Comparison of ENCODE assay signal across 13 cellular contexts in genomic region chr9:93295031-93295430, GRCh38.
A peak's percentile ranks its signal among the peaks of the same experiment; 100 is the strongest.
DNase-seq lines count a peak whose midpoint lies in the region; ATAC-seq, FAIRE-seq and TF ChIP-seq lines count a peak whose summit lies in the region.
"Had no signal": no experiment of that assay in that cellular context is flagged by ENCODE, and none has a peak within 500 bp of the region (broad histone marks: within the 10 kb centered on the region; RNA-seq: fewer than 3 reads in every experiment).

No MANE protein-coding gene starts in this region.

- peaks cover 0 to 7% of the 10 kb centered on the region in 2 experiments; a peak in 1 of 3 replicates for H3K36me3 ChIP-seq in HEK293 (ENCODE audit: control insufficient read depth in 2 of 2, insufficient read depth in 1 of 2, low read length in 2 of 2)
- H3K36me3 ChIP-seq in esophagus muscularis mucosa, result peaks cover 0 to 27% (median 18%) of the 10 kb centered on the region in 4 donors
- H3K36me3 ChIP-seq in mucosa of descending colon (ENCODE audit: low read depth), result no peaks in the 10 kb centered on the region
- peaks cover 0 to 40% of the 10 kb centered on the region in 2 donors for H3K36me3 ChIP-seq in gastroesophageal sphincter
- H3K36me3 ChIP-seq: SJCRH30 had no signal

- TF ChIP-seq RAD21 in A549 (conservative IDR thresholded peaks at IDR 0.05 in 1 of 2, IDR thresholded peaks at IDR 0.05 in 1 of 2), result no peak

- no peak for TF ChIP-seq EP300 in A549 (IDR thresholded peaks at IDR 0.05)
- TF ChIP-seq EP300 in esophagus muscularis mucosa (IDR thresholded peaks at IDR 0.05), result no peak
- no peak for TF ChIP-seq EP300 in gastroesophageal sphincter (IDR thresholded peaks at IDR 0.05)

- intact Hi-C loops in esophagus muscularis mucosa (cut with DNase I) (no loop called here), mucosa of descending colon (cut with DNase I, micrococcal nuclease) (no loop called here)

- peak; percentile 28 to 40; a peak in 3 of 6 replicates for ATAC-seq in A549
- ATAC-seq in mucosa of descending colon, result peak; percentile 56
- no peak for ATAC-seq in HG03520 (IDR thresholded peaks at IDR 0.05; ENCODE audit: unreplicated experiment)
- ATAC-seq in gastroesophageal sphincter, result no peak
- ATAC-seq in GM19397 (IDR thresholded peaks at IDR 0.05; ENCODE audit: unreplicated experiment), result no peak

- TF ChIP-seq CTCF in A549 (IDR thresholded peaks at IDR 0.05) (no peak), HEK293 (tag by site-specific recombination; IDR thresholded peaks at IDR 0.05) (no peak), esophagus muscularis mucosa (IDR thresholded peaks at IDR 0.05) (no peak), mucosa of descending colon (IDR thresholded peaks at IDR 0.05) (no peak), gastroesophageal sphincter (IDR thresholded peaks at IDR 0.05) (no peak)

- no peak for FAIRE-seq in A549 (lab: Jason Lieb, UNC)

- no peak overlapping the region for H3K4me2 ChIP-seq in A549

- H3K27me3 ChIP-seq in esophagus muscularis mucosa (no peaks in the 10 kb centered on the region), gastroesophageal sphincter (no peaks in the 10 kb centered on the region)

- CTCF ChIA-PET in A549 (lab: Yijun Ruan, JAX), result interaction anchor here (0.5 to 4.3 kb wide), 6 partner anchors 8 to 186 kb away, joined by 3 to 18 read pairs (median 4); no protein-coding TSS in a partner anchor
- CTCF ChIA-PET in HEK293 (lab: Yijun Ruan, JAX), result interaction anchor here (0.6 to 0.9 kb wide), 2 partner anchors 10 to 528 kb away, joined by 3 to 4 read pairs; no protein-coding TSS in a partner anchor

- no peak overlapping the region for H3K4me3 ChIP-seq in A549
- no peak overlapping the region for H3K4me3 ChIP-seq in HEK293 (ENCODE audit: low read depth, low read length)
- no peak overlapping the region for H3K4me3 ChIP-seq in esophagus muscularis mucosa
- H3K4me3 ChIP-seq in mucosa of descending colon, result no peak overlapping the region
- no peak overlapping the region for H3K4me3 ChIP-seq in gastroesophageal sphincter
- H3K4me3 ChIP-seq: SJCRH30 had no signal

- TF ChIP-seq POLR2A in A549 (IDR thresholded peaks at IDR 0.05; ENCODE audit: low read length) (no peak), esophagus muscularis mucosa (IDR thresholded peaks at IDR 0.05; ENCODE audit: low read depth) (no peak), gastroesophageal sphincter (IDR thresholded peaks at IDR 0.05) (no peak)

- H3K9me3 ChIP-seq in A549 (no peaks in the 10 kb centered on the region), HEK293 (ENCODE audit: control insufficient read depth, insufficient read depth, low read depth, low read length) (no peaks in the 10 kb centered on the region), esophagus muscularis mucosa (no peaks in the 10 kb centered on the region), mucosa of descending colon (no peaks in the 10 kb centered on the region), gastroesophageal sphincter (no peaks in the 10 kb centered on the region)
- H3K9me3 ChIP-seq: SJCRH30 had no signal

- WGBS in A549 (ENCODE audit: missing lambda C conversion rate), result 95% methylated on average over 12 of the region's 12 CpGs
- WGBS in esophagus muscularis mucosa, result 53% methylated on average over 10 of the region's 12 CpGs
- WGBS in gastroesophageal sphincter (ENCODE audit: low coverage in 1 of 2), 2 donors, result 0% methylated on average over 1 of the region's 12 CpGs; no CpG with 5 or more reads in 1 of the 2 donors

- H3K4me1 ChIP-seq in A549 (peaks cover 5% of the 10 kb centered on the region; the same call in 2 of the 3 replicates), HEK293 (ENCODE audit: control insufficient read depth, insufficient read depth, low read length) (no peaks in the 10 kb centered on the region), esophagus muscularis mucosa (peaks cover 0 to 20% (median 2%) of the 10 kb centered on the region in 4 donors), mucosa of descending colon (ENCODE audit: low read depth) (peaks cover 39% of the 10 kb centered on the region), gastroesophageal sphincter (peaks cover 0 to 6% (median 0%) of the 10 kb centered on the region in 3 donors)
- H3K4me1 ChIP-seq: SJCRH30 had no signal

- H3K27ac ChIP-seq in A549, result no peak overlapping the region
- H3K27ac ChIP-seq in HEK293 (ENCODE audit: extremely low read depth, low read depth, low read length), result no peak overlapping the region
- H3K27ac ChIP-seq in esophagus muscularis mucosa (replicated peaks in 1 of 4), result no peak overlapping the region
- no peak overlapping the region for H3K27ac ChIP-seq in gastroesophageal sphincter
- H3K27ac ChIP-seq: SJCRH30 had no signal

- no peak for DNase-seq in A549 (ENCODE audit: low read depth in 1 of 2, low spot score in 1 of 2)
- peak; percentile 83 for DNase-seq in esophagus muscularis mucosa (ENCODE audit: extremely low spot score)
- DNase-seq in mucosa of descending colon, result peak in 2 of 3 donors; percentile 62 to 70
- DNase-seq in middle frontal gyrus (ENCODE audit: extremely low spot score, low spot score), result no peak
- DNase-seq: activated naive CD8-positive, alpha-beta T cell treated with anti-CD3 and anti-CD28 coated beads for 36 hours; cerebellar nuclear complex; mesendoderm; NK-92 treated with Interleukin-12 subunit alpha and Interleukin-12 subunit beta, amount 100 ng/mL, for 24 hours had no signal

- POLR2A ChIA-PET in A549 (lab: Yijun Ruan, JAX), result interaction anchor here (0.7 kb wide), 2 partner anchors 69 to 97 kb away, joined by 3 to 5 read pairs; no protein-coding TSS in a partner anchor
- POLR2A ChIA-PET in HEK293 (lab: Yijun Ruan, JAX), result no interaction called here

TF ChIP-seq in A549, 52 proteins besides CTCF, POLR2A, EP300 and RAD21:
- TF ChIP-seq CBX2 (IDR thresholded peaks at IDR 0.05; ENCODE audit: borderline replicate concordance, low read depth) (no peak), BHLHE40 (IDR thresholded peaks at IDR 0.05; ENCODE audit: low read depth, low read length) (no peak)

TF ChIP-seq in HEK293, 187 proteins besides CTCF, POLR2A, EP300 and RAD21:
- TF ChIP-seq, protein P1, sequence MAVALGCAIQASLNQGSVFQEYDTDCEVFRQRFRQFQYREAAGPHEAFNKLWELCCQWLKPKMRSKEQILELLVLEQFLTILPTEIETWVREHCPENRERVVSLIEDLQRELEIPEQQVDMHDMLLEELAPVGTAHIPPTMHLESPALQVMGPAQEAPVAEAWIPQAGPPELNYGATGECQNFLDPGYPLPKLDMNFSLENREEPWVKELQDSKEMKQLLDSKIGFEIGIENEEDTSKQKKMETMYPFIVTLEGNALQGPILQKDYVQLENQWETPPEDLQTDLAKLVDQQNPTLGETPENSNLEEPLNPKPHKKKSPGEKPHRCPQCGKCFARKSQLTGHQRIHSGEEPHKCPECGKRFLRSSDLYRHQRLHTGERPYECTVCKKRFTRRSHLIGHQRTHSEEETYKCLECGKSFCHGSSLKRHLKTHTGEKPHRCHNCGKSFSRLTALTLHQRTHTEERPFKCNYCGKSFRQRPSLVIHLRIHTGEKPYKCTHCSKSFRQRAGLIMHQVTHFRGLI (tag by site-specific recombination; IDR thresholded peaks at IDR 0.05), result peak; percentile 92
- TF ChIP-seq, protein P2, sequence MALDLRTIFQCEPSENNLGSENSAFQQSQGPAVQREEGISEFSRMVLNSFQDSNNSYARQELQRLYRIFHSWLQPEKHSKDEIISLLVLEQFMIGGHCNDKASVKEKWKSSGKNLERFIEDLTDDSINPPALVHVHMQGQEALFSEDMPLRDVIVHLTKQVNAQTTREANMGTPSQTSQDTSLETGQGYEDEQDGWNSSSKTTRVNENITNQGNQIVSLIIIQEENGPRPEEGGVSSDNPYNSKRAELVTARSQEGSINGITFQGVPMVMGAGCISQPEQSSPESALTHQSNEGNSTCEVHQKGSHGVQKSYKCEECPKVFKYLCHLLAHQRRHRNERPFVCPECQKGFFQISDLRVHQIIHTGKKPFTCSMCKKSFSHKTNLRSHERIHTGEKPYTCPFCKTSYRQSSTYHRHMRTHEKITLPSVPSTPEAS (tag by site-specific recombination; IDR thresholded peaks at IDR 0.05), result no peak
- TF ChIP-seq EGR2 (tag by site-specific recombination; IDR thresholded peaks at IDR 0.05; ENCODE audit: low read depth), result 0 out of 2 replicates have a peak, but pooled peaks have one; percentile 21
- no peak for TF ChIP-seq PATZ1 (tag by site-specific recombination; IDR thresholded peaks at IDR 0.05)

Comparison
In these comparisons a context has a peak if more than half of its experiments do, and no peak if none do; other contexts are left out.
1. ATAC-seq: peak in A549 (2 of 2) and mucosa of descending colon (single experiment); none in HG03520 (single experiment), gastroesophageal sphincter (single experiment) and GM19397 (single experiment).
2. DNase-seq: peak in esophagus muscularis mucosa (single experiment) and mucosa of descending colon (2 of 3); none in A549 (0 of 2) and middle frontal gyrus (single experiment).